Comparison of ENCODE assay signal across 38 cellular contexts in the genomic region with DNA sequence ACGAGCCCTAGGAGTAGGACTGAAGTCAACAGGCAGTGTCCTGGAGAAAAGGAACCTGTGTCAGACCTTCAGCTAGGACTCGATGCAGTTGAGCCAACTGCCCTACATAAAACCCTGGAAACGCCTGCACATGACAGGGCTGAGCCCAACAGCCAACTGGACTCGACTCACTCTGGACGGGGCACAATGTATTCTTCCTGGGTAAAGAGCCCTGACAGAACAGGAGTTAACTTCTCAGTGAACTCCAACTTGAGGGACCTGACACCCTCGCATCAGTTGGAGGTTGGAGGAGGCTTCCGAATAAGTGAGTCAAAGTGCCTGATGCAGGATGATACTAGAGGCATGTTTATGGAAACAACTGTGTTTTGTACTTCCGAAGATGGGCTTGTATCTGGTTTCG.
DNase-seq lines count a peak whose midpoint lies in the region; ATAC-seq, FAIRE-seq and TF ChIP-seq lines count a peak whose summit lies in the region.
"Had no signal": no experiment of that assay in that cellular context is flagged by ENCODE, and none has a peak within 500 bp of the region (broad histone marks: within the 10 kb centered on the region; RNA-seq: fewer than 3 reads in every experiment).

No MANE protein-coding gene starts in this region.

- H4K5ac ChIP-seq in H1 (ENCODE audit: insufficient read length, low read depth, low read length) = no peak overlapping the region

- BruUV-seq in PC-3 (replicated peaks; lab: Mats Ljungman, UMichigan) = TSS peak; percentile 32

- no peaks in the 10 kb centered on the region for H4K20me1 ChIP-seq in PC-3 (ENCODE audit: low read length)
- peaks cover 0 to 2% of the 10 kb centered on the region in 2 experiments for H4K20me1 ChIP-seq in H1 (replicated peaks in 1 of 2; ENCODE audit: control insufficient read depth in 1 of 2, insufficient read depth in 2 of 2, low read length in 2 of 2)

- H3K9me3 Mint-ChIP-seq in activated naive CD8-positive, alpha-beta T cell (ENCODE audit: low read depth) = no peaks in the 10 kb centered on the region
- no peaks in the 10 kb centered on the region for H3K9me3 Mint-ChIP-seq in activated naive CD8-positive, alpha-beta T cell treated with anti-CD3 and anti-CD28 coated beads for 36 hours
- H3K9me3 Mint-ChIP-seq in mesothelial cell of epicardium = no peaks in the 10 kb centered on the region
- H3K9me3 Mint-ChIP-seq: activated T-helper 1 cell treated with anti-CD3 and anti-CD28 coated beads, Interleukin-12 subunit alpha, Interleukin-12 subunit beta, Interleukin-2, Interleukin-4 antibody, amounts not matched to agents 30 ng/mL and 10 ng/mL and 1 ng/mL, durations not matched to agents 14 hours and 24 hours and 36 hours; CD8-positive, alpha-beta memory T cell; H9 had no signal

- no peak for TF ChIP-seq RAD21 in H1 (IDR thresholded peaks at IDR 0.05 in 1 of 2, conservative IDR thresholded peaks at IDR 0.05 in 1 of 2; ENCODE audit: low read depth in 2 of 2, low read length in 2 of 2)

- H3K4ac ChIP-seq in H1 (replicated peaks; ENCODE audit: insufficient read length, low read depth, low read length) = no peak overlapping the region

- H4K91ac ChIP-seq in H1 (replicated peaks; ENCODE audit: insufficient read length, low read length) = no peak overlapping the region

- no peak overlapping the region for H4K8ac ChIP-seq in H1 (ENCODE audit: extremely low read depth, insufficient read depth, low read length)

- in situ Hi-C loops in gastrocnemius medialis (cut with MboI; ENCODE audit: low sequenced_read_pairs in 4 of 4) = no loop called here

- TF ChIP-seq EP300 in H1 (IDR thresholded peaks at IDR 0.05; ENCODE audit: borderline replicate concordance in 1 of 2, low read depth in 2 of 2, low read length in 2 of 2) = no peak

- H3K27me3 Mint-ChIP-seq in activated naive CD8-positive, alpha-beta T cell = no peaks in the 10 kb centered on the region
- H3K27me3 Mint-ChIP-seq in activated naive CD8-positive, alpha-beta T cell treated with anti-CD3 and anti-CD28 coated beads for 36 hours = no peaks in the 10 kb centered on the region
- no peaks in the 10 kb centered on the region for H3K27me3 Mint-ChIP-seq in mesothelial cell of epicardium (ENCODE audit: low read depth)
- H3K27me3 Mint-ChIP-seq: B cell had no signal

- no peak overlapping the region for H3K23ac ChIP-seq in H1 (ENCODE audit: insufficient read length)

- H3K9me3 ChIP-seq in PC-3 (ENCODE audit: low read length) (no peaks in the 10 kb centered on the region), H1 (ENCODE audit: insufficient read depth in 2 of 2, low read depth in 1 of 2, low read length in 1 of 2) (no peaks in the 10 kb centered on the region), gastrocnemius medialis (no peaks in the 10 kb centered on the region)
- H3K9me3 ChIP-seq: neutrophil, right lobe of liver, spleen, stomach, tibial artery, vagina had no signal

- no peak overlapping the region for H2BK15ac ChIP-seq in H1 (ENCODE audit: low read length)

- peaks cover 29% of the 10 kb centered on the region for H3K4me1 Mint-ChIP-seq in activated naive CD8-positive, alpha-beta T cell (ENCODE audit: low read depth)
- peaks cover 19% of the 10 kb centered on the region for H3K4me1 Mint-ChIP-seq in activated naive CD8-positive, alpha-beta T cell treated with anti-CD3 and anti-CD28 coated beads for 36 hours
- H3K4me1 Mint-ChIP-seq in mesothelial cell of epicardium = peaks cover 4% of the 10 kb centered on the region

- no peak overlapping the region for H2AFZ ChIP-seq in PC-3 (ENCODE audit: low read length)
- H2AFZ ChIP-seq in H1 (ENCODE audit: low read length) = no peak overlapping the region

- H3K27me3 ChIP-seq in PC-3 (ENCODE audit: low read length) (no peaks in the 10 kb centered on the region), H1 (replicated peaks in 1 of 4; ENCODE audit: control insufficient read depth in 3 of 4, extremely low read depth in 1 of 4, insufficient read depth in 3 of 4, low read length in 3 of 4) (no peaks in the 10 kb centered on the region), gastrocnemius medialis (no peaks in the 10 kb centered on the region)
- H3K27me3 ChIP-seq: neutrophil, right lobe of liver, spleen, stomach, tibial artery, vagina had no signal

- 97% methylated on average over 9 of the region's 9 CpGs; no CpG with 5 or more reads in 1 of the 2 experiments for WGBS in H1 (ENCODE audit: extremely low coverage in 1 of 2, insufficient coverage in 1 of 2, insufficient read length in 1 of 2, insufficient replicate concordance in 2 of 2, low coverage in 1 of 2, low lambda C conversion rate in 2 of 2, missing lambda C conversion rate in 1 of 2), 2 experiments

- H3K36me3 ChIP-seq in PC-3 (ENCODE audit: low read depth, low read length) = peaks cover 62% of the 10 kb centered on the region
- H3K36me3 ChIP-seq in H1 (ENCODE audit: control insufficient read depth in 2 of 4, insufficient read depth in 4 of 4, low read length in 3 of 4) = peaks cover 26 to 98% (median 61%) of the 10 kb centered on the region in 4 experiments
- peaks cover 0 to 96% of the 10 kb centered on the region in 2 donors for H3K36me3 ChIP-seq in gastrocnemius medialis

- no peaks in the 10 kb centered on the region for H3K23me2 ChIP-seq in H1 (ENCODE audit: low read depth, low read length)

- H3K9ac ChIP-seq in PC-3 (ENCODE audit: low read length) (no peak overlapping the region), H1 (replicated peaks in 1 of 4; ENCODE audit: extremely low read depth in 1 of 4, low read depth in 3 of 4, low read length in 3 of 4) (no peak overlapping the region)

- FAIRE-seq in H1 (lab: Jason Lieb, UNC) = no peak
- FAIRE-seq: bronchial epithelial cell, GM18507, GM19239 had no signal

- no peak for TF ChIP-seq CTCF in PC-3 (conservative IDR thresholded peaks at IDR 0.05; ENCODE audit: low read depth, low read length)
- TF ChIP-seq CTCF in H1 (IDR thresholded peaks at IDR 0.05; ENCODE audit: control extremely low read depth in 1 of 3, insufficient read depth in 1 of 3, low read depth in 1 of 3, low read length in 3 of 3) = no peak
- TF ChIP-seq CTCF in gastrocnemius medialis (IDR thresholded peaks at IDR 0.05 in 4 of 5, conservative IDR thresholded peaks at IDR 0.05 in 1 of 5) = no peak
- TF ChIP-seq CTCF in mesothelial cell of epicardium (IDR thresholded peaks at IDR 0.05; ENCODE audit: unreplicated experiment) = no peak

- no peak overlapping the region for H2BK20ac ChIP-seq in H1 (ENCODE audit: low read length)

- TF ChIP-seq POLR2A in H1 (IDR thresholded peaks at IDR 0.05; ENCODE audit: control extremely low read depth in 1 of 2, low read depth in 2 of 2, low read length in 2 of 2) = no peak
- no peak for TF ChIP-seq POLR2A in gastrocnemius medialis (IDR thresholded peaks at IDR 0.05)

- POLR2A ChIA-PET in PC-3 (lab: Charles Lee; ENCODE audit: unreplicated experiment) (no interaction called here), H1 (lab: Charles Lee; ENCODE audit: partially characterized antibody) (no interaction called here)

- no peak overlapping the region for H2BK5ac ChIP-seq in H1 (ENCODE audit: low read depth, low read length)

- no peak overlapping the region for H3K14ac ChIP-seq in H1 (ENCODE audit: insufficient read length)

- 0 out of 2 replicates have a peak, but pooled peaks cover 4% of the 10 kb centered on the region for H3K79me1 ChIP-seq in H1 (ENCODE audit: low read depth, low read length)

- H3K4me3 Mint-ChIP-seq in activated naive CD8-positive, alpha-beta T cell = no peak overlapping the region
- H3K4me3 Mint-ChIP-seq in activated naive CD8-positive, alpha-beta T cell treated with anti-CD3 and anti-CD28 coated beads for 36 hours = no peak overlapping the region
- no peak overlapping the region for H3K4me3 Mint-ChIP-seq in mesothelial cell of epicardium
- H3K4me3 Mint-ChIP-seq: activated T-helper 1 cell treated with anti-CD3 and anti-CD28 coated beads, Interleukin-12 subunit alpha, Interleukin-12 subunit beta, Interleukin-2, Interleukin-4 antibody, amounts not matched to agents 30 ng/mL and 10 ng/mL and 1 ng/mL, durations not matched to agents 14 hours and 24 hours and 36 hours; B cell; CD8-positive, alpha-beta memory T cell; H9 had no signal

- no peaks in the 10 kb centered on the region for H3K9me2 ChIP-seq in PC-3 (replicated peaks; ENCODE audit: low read length)

- H3K27ac ChIP-seq in PC-3 (ENCODE audit: low read length) = no peak overlapping the region
- H3K27ac ChIP-seq in H1 (ENCODE audit: low read depth, low read length) = no peak overlapping the region
- H3K27ac ChIP-seq in gastrocnemius medialis = peak overlapping the region in 3 of 4 donors; percentile 3 to 33 (median 27)
- H3K27ac ChIP-seq: neutrophil, right lobe of liver, spleen, stomach, tibial artery, vagina, VCaP had no signal

- DNase-seq in activated naive CD8-positive, alpha-beta T cell treated with anti-CD3 and anti-CD28 coated beads for 36 hours = no peak
- DNase-seq in PC-3 = no peak
- DNase-seq in H1 (ENCODE audit: low read depth in 1 of 2, low spot score in 2 of 2) = no peak
- DNase-seq in gastrocnemius medialis = peak; percentile 10 to 31
- DNase-seq in mesothelial cell of epicardium (ENCODE audit: low spot score in 2 of 2, unreplicated experiment in 2 of 2) = no peak
- no peak for DNase-seq in UCSD-AML1 (lab: John Stamatoyannopoulos, UW; ENCODE audit: unreplicated experiment)
- DNase-seq: ACHN; activated CD4-positive, alpha-beta T cell treated with anti-CD3 and anti-CD28 coated beads for 48 hours; activated naive CD4-positive, alpha-beta T cell treated with anti-CD3 and anti-CD28 coated beads, Interleukin-2, amount 50 U/mL, for 16 hours; CD8-positive, alpha-beta memory T cell; DMS 273 treated with DMSO at 0.1 percent for 48 hours; H9; hippocampal formation; Kasumi-1; left colon; NCI-H1436; NCI-H2081 treated with DMSO at 0.1 percent for 48 hours; NCI-H2227 treated with DMSO at 0.1 percent for 48 hours; NCI-H526 treated with DMSO at 0.1 percent for 48 hours; posterior cingulate gyrus; right lobe of liver; SIG-M5; spleen; stimulated activated CD4-positive, alpha-beta T cell treated with anti-CD3 and anti-CD28 coated beads, Interleukin-2, amount 100 ng/mL, for 24 hours; stomach; SW 1271; T-helper 9 cell; tibial artery had no signal

- no peaks in the 10 kb centered on the region for H3F3A ChIP-seq in PC-3 (ENCODE audit: low read length, unreplicated experiment)

- peaks cover 12% of the 10 kb centered on the region for H3K36me3 Mint-ChIP-seq in activated naive CD8-positive, alpha-beta T cell
- H3K36me3 Mint-ChIP-seq in activated naive CD8-positive, alpha-beta T cell treated with anti-CD3 and anti-CD28 coated beads for 36 hours = peaks cover 29% of the 10 kb centered on the region
- peaks cover 44% of the 10 kb centered on the region for H3K36me3 Mint-ChIP-seq in mesothelial cell of epicardium

- H3K4me2 ChIP-seq in PC-3 (ENCODE audit: low read length) (no peak overlapping the region), H1 (ENCODE audit: insufficient read depth in 1 of 2, low read depth in 2 of 2, low read length in 2 of 2) (no peak overlapping the region)

- H3K56ac ChIP-seq in H1 (replicated peaks; ENCODE audit: insufficient read length, low read depth, low read length) = no peak overlapping the region

- intact Hi-C loops in PC-3 (cut with micrococcal nuclease) (no loop called here), gastrocnemius medialis (cut with DNase I; ENCODE audit: low total_unique reads) (no loop called here)

- H3K4me3 ChIP-seq in PC-3 (ENCODE audit: low read length) = no peak overlapping the region
- no peak overlapping the region for H3K4me3 ChIP-seq in H1 (ENCODE audit: extremely low read depth in 1 of 4, insufficient read depth in 2 of 4, low read depth in 3 of 4, low read length in 4 of 4)
- H3K4me3 ChIP-seq in gastrocnemius medialis = no peak overlapping the region
- H3K4me3 ChIP-seq: right lobe of liver, spleen, stomach, tibial artery, vagina had no signal

- H2AK5ac ChIP-seq in H1 (ENCODE audit: low read depth, low read length) = no peak overlapping the region

- no peaks in the 10 kb centered on the region for H3K79me2 ChIP-seq in PC-3 (ENCODE audit: low read length)
- no peaks in the 10 kb centered on the region for H3K79me2 ChIP-seq in H1 (ENCODE audit: control insufficient read depth in 1 of 2, insufficient read depth in 2 of 2, low read length in 2 of 2)

- no peak overlapping the region for H3K18ac ChIP-seq in H1 (ENCODE audit: extremely low read depth, low read length)

- H3K27ac Mint-ChIP-seq in activated naive CD8-positive, alpha-beta T cell = peak overlapping the region; percentile 34
- H3K27ac Mint-ChIP-seq in activated naive CD8-positive, alpha-beta T cell treated with anti-CD3 and anti-CD28 coated beads for 36 hours = no peak overlapping the region
- no peak overlapping the region for H3K27ac Mint-ChIP-seq in mesothelial cell of epicardium
- H3K27ac Mint-ChIP-seq: activated T-helper 1 cell treated with anti-CD3 and anti-CD28 coated beads, Interleukin-12 subunit alpha, Interleukin-12 subunit beta, Interleukin-2, Interleukin-4 antibody, amounts not matched to agents 30 ng/mL and 10 ng/mL and 1 ng/mL, durations not matched to agents 14 hours and 24 hours and 36 hours; B cell; H9 had no signal

- H2BK12ac ChIP-seq in H1 (ENCODE audit: low read depth, low read length) = no peak overlapping the region

- H3K4me1 ChIP-seq in PC-3 (ENCODE audit: insufficient read depth, low read length) = no peaks in the 10 kb centered on the region
- no peaks in the 10 kb centered on the region; a peak in 1 of 7 replicates for H3K4me1 ChIP-seq in H1 (replicated peaks in 1 of 4; ENCODE audit: control insufficient read depth in 3 of 4, insufficient read depth in 4 of 4, low read length in 3 of 4)
- H3K4me1 ChIP-seq in gastrocnemius medialis = no peaks in the 10 kb centered on the region

- ATAC-seq in PC-3 = no peak
- ATAC-seq in gastrocnemius medialis = peak; percentile 48 to 57
- ATAC-seq in HG03457 (IDR thresholded peaks at IDR 0.05; ENCODE audit: unreplicated experiment) = no peak
- ATAC-seq: left colon had no signal

- no peak overlapping the region for H2BK120ac ChIP-seq in H1 (replicated peaks; ENCODE audit: low read depth, low read length)

- CTCF ChIA-PET in PC-3 (lab: Charles Lee) (no interaction called here), H1 (lab: Charles Lee; ENCODE audit: partially characterized antibody) (no interaction called here)

Comparison
In these comparisons a context has a peak if more than half of its experiments do, and no peak if none do; other contexts are left out.
1. DNase-seq: peak in gastrocnemius medialis (2 of 2); none in activated naive CD8-positive, alpha-beta T cell treated with anti-CD3 and anti-CD28 coated beads for 36 hours (single experiment), PC-3 (single experiment), H1 (0 of 2), mesothelial cell of epicardium (0 of 2) and UCSD-AML1 (single experiment).
2. ATAC-seq: peak in gastrocnemius medialis (2 of 2); none in PC-3 (single experiment) and HG03457 (single experiment).
3. H3K27ac ChIP-seq: peak in gastrocnemius medialis (3 of 4); none in PC-3 (single experiment) and H1 (single experiment).